Comparison of ENCODE assay signal across 1 cellular context in genomic region chr20:4719190-4719589, GRCh38.
A peak's percentile ranks its signal among the peaks of the same experiment; 100 is the strongest.
TF ChIP-seq lines count a peak whose summit lies in the region.

No MANE protein-coding gene starts in this region.

TF ChIP-seq in HepG2, 621 proteins besides CTCF, POLR2A, EP300 and RAD21:
- TF ChIP-seq ZNF564 (CRISPR knock-in tag; IDR thresholded peaks at IDR 0.05) (0 out of 2 replicates have a peak, but pooled peaks have one; percentile 34), SRSF9 (IDR thresholded peaks at IDR 0.05; ENCODE audit: borderline replicate concordance, insufficient read depth, low read depth, low read length, poor library complexity, severe bottlenecking) (no peak), ZNF264 (CRISPR knock-in tag; IDR thresholded peaks at IDR 0.05) (peak; percentile 98), HMGXB4 (CRISPR knock-in tag; IDR thresholded peaks at IDR 0.05; ENCODE audit: borderline replicate concordance in 1 of 2, low read depth in 1 of 2) (0 out of 4 replicates have a peak, but pooled peaks of 1 of the 2 experiments have one; percentile 33), ZNF337 (CRISPR knock-in tag; IDR thresholded peaks at IDR 0.05; ENCODE audit: borderline replicate concordance, low read depth) (no peak), FUBP1 (CRISPR knock-in tag; IDR thresholded peaks at IDR 0.05; ENCODE audit: borderline replicate concordance) (no peak)
